ENCODE assay signal across 1 cellular context in the genomic region with DNA sequence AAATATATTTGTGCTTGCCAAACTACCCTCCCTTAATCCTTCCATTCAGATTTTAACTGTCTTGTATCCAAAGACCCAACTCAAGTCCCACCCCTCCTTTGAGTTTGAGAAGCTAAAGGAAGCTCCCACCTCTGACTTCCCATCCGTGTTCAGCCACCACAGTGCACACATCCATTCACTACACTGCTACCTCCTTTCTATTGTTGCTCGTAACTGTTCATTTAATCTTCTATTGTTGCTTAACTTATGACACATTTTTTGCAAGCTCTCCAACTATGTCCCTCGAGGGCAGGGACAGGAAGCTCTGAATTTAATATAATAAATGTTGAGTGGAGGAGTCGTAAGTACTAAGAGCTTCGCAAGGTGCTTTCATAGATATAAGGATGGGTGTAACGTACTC.
TF ChIP-seq lines count a peak whose summit lies in the region.

No MANE protein-coding gene starts in this region.

TF ChIP-seq in IMR-90, 13 proteins besides CTCF, POLR2A, EP300 and RAD21:
- no peak for TF ChIP-seq FOS (IDR thresholded peaks at IDR 0.05; ENCODE audit: low read depth, low read length)
- no peak for TF ChIP-seq MAZ (IDR thresholded peaks at IDR 0.05; ENCODE audit: borderline replicate concordance, low read depth, low read length)
- TF ChIP-seq, protein P1, sequence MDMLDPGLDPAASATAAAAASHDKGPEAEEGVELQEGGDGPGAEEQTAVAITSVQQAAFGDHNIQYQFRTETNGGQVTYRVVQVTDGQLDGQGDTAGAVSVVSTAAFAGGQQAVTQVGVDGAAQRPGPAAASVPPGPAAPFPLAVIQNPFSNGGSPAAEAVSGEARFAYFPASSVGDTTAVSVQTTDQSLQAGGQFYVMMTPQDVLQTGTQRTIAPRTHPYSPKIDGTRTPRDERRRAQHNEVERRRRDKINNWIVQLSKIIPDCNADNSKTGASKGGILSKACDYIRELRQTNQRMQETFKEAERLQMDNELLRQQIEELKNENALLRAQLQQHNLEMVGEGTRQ (IDR thresholded peaks at IDR 0.05; ENCODE audit: low read depth, low read length), result no peak
- TF ChIP-seq, protein P2, sequence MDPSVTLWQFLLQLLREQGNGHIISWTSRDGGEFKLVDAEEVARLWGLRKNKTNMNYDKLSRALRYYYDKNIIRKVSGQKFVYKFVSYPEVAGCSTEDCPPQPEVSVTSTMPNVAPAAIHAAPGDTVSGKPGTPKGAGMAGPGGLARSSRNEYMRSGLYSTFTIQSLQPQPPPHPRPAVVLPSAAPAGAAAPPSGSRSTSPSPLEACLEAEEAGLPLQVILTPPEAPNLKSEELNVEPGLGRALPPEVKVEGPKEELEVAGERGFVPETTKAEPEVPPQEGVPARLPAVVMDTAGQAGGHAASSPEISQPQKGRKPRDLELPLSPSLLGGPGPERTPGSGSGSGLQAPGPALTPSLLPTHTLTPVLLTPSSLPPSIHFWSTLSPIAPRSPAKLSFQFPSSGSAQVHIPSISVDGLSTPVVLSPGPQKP (IDR thresholded peaks at IDR 0.05; ENCODE audit: borderline replicate concordance, low read depth, low read length), result no peak
- TF ChIP-seq BHLHE40 (IDR thresholded peaks at IDR 0.05; ENCODE audit: low read depth, low read length), result no peak
- TF ChIP-seq RFX5 (IDR thresholded peaks at IDR 0.05; ENCODE audit: low read depth, low read length), result no peak
- no peak for TF ChIP-seq NFE2L2 (IDR thresholded peaks at IDR 0.05; ENCODE audit: low read depth, low read length)
- no peak for TF ChIP-seq MAFK (IDR thresholded peaks at IDR 0.05; ENCODE audit: low read depth, low read length)
- TF ChIP-seq MXI1 (IDR thresholded peaks at IDR 0.05; ENCODE audit: borderline replicate concordance, low read depth, low read length), result no peak
- TF ChIP-seq RCOR1 (IDR thresholded peaks at IDR 0.05; ENCODE audit: insufficient replicate concordance, low read length), result no peak
- TF ChIP-seq CHD1 (IDR thresholded peaks at IDR 0.05; ENCODE audit: low read depth, low read length), result no peak
- no peak for TF ChIP-seq CEBPB (IDR thresholded peaks at IDR 0.05; ENCODE audit: low read depth, low read length)
- no peak for TF ChIP-seq SMC3 (IDR thresholded peaks at IDR 0.05; ENCODE audit: low read depth, low read length)
